In the genomic region with DNA sequence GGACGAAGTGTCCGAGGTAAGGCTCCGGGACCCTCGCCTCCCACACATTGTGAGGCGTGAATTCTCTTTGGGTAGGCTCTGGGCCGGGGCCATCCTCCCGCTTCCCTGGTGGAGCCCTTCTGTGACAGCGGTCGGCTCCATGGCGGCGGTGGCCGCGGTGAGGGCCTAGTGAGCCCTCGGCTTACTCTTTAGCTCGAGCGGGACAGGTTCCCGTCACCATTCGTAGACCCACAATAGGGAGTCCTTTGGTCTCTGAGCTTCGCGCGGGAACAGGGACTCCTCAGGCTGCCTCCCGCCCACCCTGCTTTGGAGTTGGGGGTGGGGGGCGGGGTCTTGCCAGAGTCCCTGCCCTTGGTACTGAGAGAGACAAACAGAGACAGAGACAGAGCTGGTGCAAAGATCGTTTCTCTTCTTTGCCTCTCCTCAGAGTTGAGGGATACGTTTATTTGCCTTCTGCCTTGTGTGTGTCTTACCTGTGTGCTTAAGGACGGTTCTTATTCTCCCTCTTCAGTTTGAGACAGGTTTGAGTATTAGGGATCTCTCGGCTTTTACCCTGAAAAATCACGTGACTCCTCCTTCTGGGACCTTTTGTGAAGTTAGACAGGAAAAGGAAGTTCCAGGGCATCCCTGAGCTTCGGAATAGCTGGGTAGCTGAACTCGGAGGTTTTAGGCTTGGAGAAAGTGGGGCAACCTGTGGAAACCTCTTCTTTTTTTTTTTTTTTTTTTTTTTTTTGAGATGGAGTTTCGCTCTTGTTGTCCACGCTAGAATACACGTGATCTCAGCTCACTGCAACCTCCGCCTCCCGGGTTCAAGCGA, we compare ENCODE assay signal across 8 cellular contexts. TPM values are rescaled to one million over a fixed set of nuclear protein-coding genes. Genes with fewer than 3 reads are reported as not detected.
DNase-seq lines count a peak whose midpoint lies in the region; ATAC-seq and TF ChIP-seq lines count a peak whose summit lies in the region.

No MANE protein-coding gene starts in this region.

- 3% methylated on average over 35 to 36 of the region's 36 CpGs for WGBS in lung, 2 donors

- TF ChIP-seq CTCF in dorsolateral prefrontal cortex (IDR thresholded peaks at IDR 0.05 in 54 of 56, conservative IDR thresholded peaks at IDR 0.05 in 2 of 56; ENCODE audit: low read depth in 1 of 56, partially characterized antibody in 56 of 56) (no peak), lung (IDR thresholded peaks at IDR 0.05; ENCODE audit: control extremely low read depth, extremely low read depth) (no peak)

- DNase-seq in ACHN (peak; percentile 58), NCI-H2171 (lab: John Stamatoyannopoulos, UW) (peak; percentile 20), dorsolateral prefrontal cortex (peak in 4 of 10 donors; percentile 11 to 53 (median 27)), lung (ENCODE audit: low spot score) (peak; percentile 44), NCI-H1092 treated with DMSO at 0.1 percent for 48 hours (lab: John Stamatoyannopoulos, UW) (no peak)
- peak; percentile 32 for DNase-seq in activated CD4-positive, alpha-beta T cell treated with anti-CD3 and anti-CD28 coated beads, Interleukin-2, amount 50 U/mL, for 1 hour
- peak; percentile 1 for DNase-seq in stimulated activated CD8-positive, alpha-beta memory T cell treated with anti-CD3 and anti-CD28 coated beads, Interleukin-15, amount 100 ng/mL, for 1 hour (ENCODE audit: low read depth)

- H3K4me3 ChIP-seq in dorsolateral prefrontal cortex: peak overlapping the region; percentile 69 to 100 (median 98)
- peak overlapping the region; percentile 90 for H3K4me3 ChIP-seq in lung

- ATAC-seq in GM19035 (IDR thresholded peaks at IDR 0.05; ENCODE audit: unreplicated experiment): peak; percentile 0
- ATAC-seq in lung (ENCODE audit: insufficient read depth, low FRiP score): no peak

- H3K27ac ChIP-seq in dorsolateral prefrontal cortex: peak overlapping the region; percentile 44 to 98 (median 90)
- peak overlapping the region; percentile 73 to 98 for H3K27ac ChIP-seq in lung (ENCODE audit: low read depth in 1 of 2, low read length in 1 of 2)

- in situ Hi-C loops in ACHN (cut with HindIII; ENCODE audit: low pct_ligation_motif_present, low pct_unique_long_range_greater_than_20kb, low sequenced_read_pairs): no loop called here

- no peaks in the 10 kb centered on the region for H3K9me3 ChIP-seq in lung (ENCODE audit: control insufficient read depth in 2 of 2, insufficient read depth in 1 of 2, low read length in 1 of 2)

- H3K27me3 ChIP-seq in dorsolateral prefrontal cortex (no peaks in the 10 kb centered on the region), lung (ENCODE audit: control insufficient read depth, insufficient read depth) (no peaks in the 10 kb centered on the region)

- peaks cover 6 to 7% of the 10 kb centered on the region in 2 donors for H3K4me1 ChIP-seq in lung (ENCODE audit: control insufficient read depth in 2 of 2, insufficient read depth in 2 of 2, low read length in 2 of 2)

- intact Hi-C loops in dorsolateral prefrontal cortex (cut with DNase I): loop anchor here (5.0 to 10.0 kb wide), 5 partner anchors 40 to 292 kb away; partner anchors contain the start of genes APBB3 (in 1 of the 2), EIF4EBP3 (in 1 of the 2), HARS1 (in 1 of the 2) and HARS2 (in 1 of the 2)

- H3K36me3 ChIP-seq in lung (ENCODE audit: control insufficient read depth in 2 of 2, insufficient read depth in 2 of 2, low read length in 2 of 2): no peaks in the 10 kb centered on the region

RNA-seq across cellular contexts. Expression of gene ANKHD1, which starts 0.8 kb away (rescaled TPM):
- 100 to 1,000 TPM in 115 of 120 experiments, 10 to 100 TPM in 5; 85.6 to 158 (median 124) TPM for total RNA-seq in dorsolateral prefrontal cortex
- 100 to 1,000 TPM; 123 to 200 TPM for total RNA-seq in lung
- 10 to 100 TPM; 53.0 to 58.6 TPM for polyA plus RNA-seq in lung

RNA-seq across cellular contexts. Expression of gene SLC4A9, which starts 42.5 kb away (rescaled TPM):
- total RNA-seq in dorsolateral prefrontal cortex (1 to 10 TPM in 89 of 120 experiments, under 1 TPM in 31; 0.28 to 4.5 (median 1.6) TPM), lung (under 1 TPM; 0.11 to 0.18 TPM)
- polyA plus RNA-seq in lung: under 1 TPM; 0.05 to 0.06 TPM

RNA-seq across cellular contexts. Expression of gene HBEGF, which starts 56.1 kb away (rescaled TPM):
- 10 to 100 TPM in 46 of 120 experiments, 1 to 10 TPM in 74; 5.3 to 27.6 (median 9.3) TPM for total RNA-seq in dorsolateral prefrontal cortex
- 10 to 100 TPM; 13.0 to 27.1 TPM for total RNA-seq in lung
- 10 to 100 TPM; 16.3 to 20.5 TPM for polyA plus RNA-seq in lung
